ENCODE assay signal across 1 cellular context in genomic region chr15:38886315-38887163, GRCh38.
A peak's percentile ranks its signal among the peaks of the same experiment; 100 is the strongest.
TF ChIP-seq lines count a peak whose summit lies in the region.

No MANE protein-coding gene starts in this region.

TF ChIP-seq in IMR-90, 13 proteins besides CTCF, POLR2A, EP300 and RAD21 (continued from another document):
- TF ChIP-seq ELK1 (IDR thresholded peaks at IDR 0.05; ENCODE audit: borderline replicate concordance, low read depth, low read length) (no peak), NFE2L2 (IDR thresholded peaks at IDR 0.05; ENCODE audit: low read depth, low read length) (peak; percentile 38; the same call in 1 of the 2 replicates), MXI1 (IDR thresholded peaks at IDR 0.05; ENCODE audit: borderline replicate concordance, low read depth, low read length) (no peak), RCOR1 (IDR thresholded peaks at IDR 0.05; ENCODE audit: insufficient replicate concordance, low read length) (no peak), MAFK (IDR thresholded peaks at IDR 0.05; ENCODE audit: low read depth, low read length) (no peak), FOS (IDR thresholded peaks at IDR 0.05; ENCODE audit: low read depth, low read length) (peak; percentile 71), SMC3 (IDR thresholded peaks at IDR 0.05; ENCODE audit: low read depth, low read length) (no peak)
